1 cellular context compared by ENCODE assay signal in genomic region chr1:232130815-232131474, GRCh38.
TF ChIP-seq lines count a peak whose summit lies in the region.

No MANE protein-coding gene starts in this region.

TF ChIP-seq in H1, 55 proteins besides CTCF, POLR2A, EP300 and RAD21:
- TF ChIP-seq NANOG (IDR thresholded peaks at IDR 0.05; ENCODE audit: insufficient read depth, low read depth, low read length, poor library complexity, severe bottlenecking), result no peak
- TF ChIP-seq SIRT6 (IDR thresholded peaks at IDR 0.05; ENCODE audit: low read length), result no peak
- TF ChIP-seq ATF2 (IDR thresholded peaks at IDR 0.05; ENCODE audit: low read length), result no peak
- TF ChIP-seq SP2 (IDR thresholded peaks at IDR 0.05; ENCODE audit: low read length), result no peak
- no peak for TF ChIP-seq SAP30 (IDR thresholded peaks at IDR 0.05; ENCODE audit: insufficient read depth, insufficient replicate concordance, low read length)
- no peak for TF ChIP-seq NRF1 (IDR thresholded peaks at IDR 0.05; ENCODE audit: low read depth, low read length)
- TF ChIP-seq FOSL1 (IDR thresholded peaks at IDR 0.05; ENCODE audit: insufficient read depth, low read depth, low read length), result no peak
- no peak for TF ChIP-seq MAX (IDR thresholded peaks at IDR 0.05)
- no peak for TF ChIP-seq RBBP5 (IDR thresholded peaks at IDR 0.05; ENCODE audit: borderline replicate concordance, low read depth, low read length)
- TF ChIP-seq YY1 (IDR thresholded peaks at IDR 0.05; ENCODE audit: low read depth, low read length), result no peak
- TF ChIP-seq POLR2AphosphoS5 (IDR thresholded peaks at IDR 0.05; ENCODE audit: low read depth, low read length), result no peak
- no peak for TF ChIP-seq SIN3A (conservative IDR thresholded peaks at IDR 0.05 in 1 of 2, IDR thresholded peaks at IDR 0.05 in 1 of 2; ENCODE audit: low read depth in 1 of 2, low read length in 2 of 2)
- no peak for TF ChIP-seq SRF (IDR thresholded peaks at IDR 0.05; ENCODE audit: low read depth, low read length)
- no peak for TF ChIP-seq SP4 (IDR thresholded peaks at IDR 0.05; ENCODE audit: low read length)
